In genomic region chr16:50467943-50468748, GRCh38 we compare ENCODE assay signal across 1 cellular context.
A peak's percentile ranks its signal among the peaks of the same experiment; 100 is the strongest.
TF ChIP-seq lines count a peak whose summit lies in the region.

No MANE protein-coding gene starts in this region.

TF ChIP-seq in HepG2, 621 proteins besides CTCF, POLR2A, EP300 and RAD21 (continued from another document and continues in another):
- TF ChIP-seq PRDM4 (CRISPR knock-in tag; IDR thresholded peaks at IDR 0.05; ENCODE audit: borderline replicate concordance) (no peak), SP2 (CRISPR knock-in tag; IDR thresholded peaks at IDR 0.05) (no peak), PRDM15 (CRISPR knock-in tag; IDR thresholded peaks at IDR 0.05) (0 out of 2 replicates have a peak, but pooled peaks have one; percentile 21), HOXA3 (CRISPR knock-in tag; IDR thresholded peaks at IDR 0.05) (peak; percentile 84), ZNF550 (CRISPR knock-in tag; IDR thresholded peaks at IDR 0.05; ENCODE audit: borderline replicate concordance) (no peak), ELF3 (CRISPR knock-in tag; IDR thresholded peaks at IDR 0.05) (no peak; the same call in 1 of the 2 replicates), ZNF589 (CRISPR knock-in tag; conservative IDR thresholded peaks at IDR 0.05) (0 out of 2 replicates have a peak, but pooled peaks have one; percentile 67), ZSCAN25 (CRISPR knock-in tag; IDR thresholded peaks at IDR 0.05) (peak; percentile 90), ZNF34 (CRISPR knock-in tag; IDR thresholded peaks at IDR 0.05; ENCODE audit: borderline replicate concordance) (no peak), ZNF710 (CRISPR knock-in tag; IDR thresholded peaks at IDR 0.05; ENCODE audit: borderline replicate concordance) (peak; percentile 74), GRHL1 (CRISPR knock-in tag; conservative IDR thresholded peaks at IDR 0.05) (no peak), ZNF331 (CRISPR knock-in tag; IDR thresholded peaks at IDR 0.05) (peak; percentile 78), ESRRA (CRISPR knock-in tag; IDR thresholded peaks at IDR 0.05; ENCODE audit: low read depth) (peak; percentile 65; the same call in 1 of the 2 replicates), ZBTB33 (CRISPR knock-in tag; IDR thresholded peaks at IDR 0.05) (peak; percentile 58; the same call in 1 of the 2 replicates), HNRNPLL (IDR thresholded peaks at IDR 0.05; ENCODE audit: low read depth, low read length, poor library complexity, severe bottlenecking) (peak; percentile 83), ZNF280D (CRISPR knock-in tag; IDR thresholded peaks at IDR 0.05) (peak; percentile 80; the same call in 1 of the 2 replicates), AHR (CRISPR knock-in tag; IDR thresholded peaks at IDR 0.05) (no peak), SMARCE1 (IDR thresholded peaks at IDR 0.05; ENCODE audit: borderline replicate concordance) (no peak), ZNF558 (CRISPR knock-in tag; IDR thresholded peaks at IDR 0.05; ENCODE audit: borderline replicate concordance) (no peak; the same call in 1 of the 2 replicates), HNRNPK (IDR thresholded peaks at IDR 0.05; ENCODE audit: low read depth, low read length, poor library complexity, severe bottlenecking) (peak; percentile 91), MEIS2 (CRISPR knock-in tag; IDR thresholded peaks at IDR 0.05) (peak; percentile 67), ZNF496 (CRISPR knock-in tag; IDR thresholded peaks at IDR 0.05; ENCODE audit: insufficient replicate concordance) (no peak), PBX3 (CRISPR knock-in tag; IDR thresholded peaks at IDR 0.05; ENCODE audit: borderline replicate concordance) (no peak; the same call in 1 of the 2 replicates), ARID4A (CRISPR knock-in tag; IDR thresholded peaks at IDR 0.05; ENCODE audit: borderline replicate concordance) (peak; percentile 71), ZNF746 (CRISPR knock-in tag; IDR thresholded peaks at IDR 0.05) (peak; percentile 97), ZNF878 (CRISPR knock-in tag; IDR thresholded peaks at IDR 0.05) (no peak), NCOA5 (CRISPR knock-in tag; IDR thresholded peaks at IDR 0.05) (no peak), FOSL1 (CRISPR knock-in tag; IDR thresholded peaks at IDR 0.05; ENCODE audit: borderline replicate concordance) (peak; percentile 6; the same call in 1 of the 2 replicates), ETV5 (CRISPR knock-in tag; IDR thresholded peaks at IDR 0.05; ENCODE audit: borderline replicate concordance) (peak; percentile 84; the same call in 1 of the 2 replicates), TAF1 (CRISPR knock-in tag; IDR thresholded peaks at IDR 0.05) (peak; percentile 39; the same call in 1 of the 2 replicates), RELA (CRISPR knock-in tag; IDR thresholded peaks at IDR 0.05) (no peak), ARNT (IDR thresholded peaks at IDR 0.05) (no peak), EZH2 (conservative IDR thresholded peaks at IDR 0.05; ENCODE audit: low read depth, low read length) (no peak), AKAP8 (CRISPR knock-in tag; IDR thresholded peaks at IDR 0.05) (peak; percentile 64; the same call in 1 of the 2 replicates), ZNF598 (CRISPR knock-in tag; IDR thresholded peaks at IDR 0.05; ENCODE audit: borderline replicate concordance) (no peak; the same call in 1 of the 2 replicates), STAG1 (CRISPR knock-in tag; IDR thresholded peaks at IDR 0.05) (peak; percentile 30), CEBPG (CRISPR knock-in tag; IDR thresholded peaks at IDR 0.05) (no peak; the same call in 1 of the 2 replicates), ARNTL (CRISPR knock-in tag; IDR thresholded peaks at IDR 0.05) (peak; percentile 96), POLR2AphosphoS2 (IDR thresholded peaks at IDR 0.05; ENCODE audit: low read depth, low read length) (no peak), ZNF616 (CRISPR knock-in tag; IDR thresholded peaks at IDR 0.05; ENCODE audit: low read depth) (0 out of 2 replicates have a peak, but pooled peaks have one; percentile 47), SMARCC2 (IDR thresholded peaks at IDR 0.05) (no peak)
